ENCODE assay signal across 17 cellular contexts in the genomic region with DNA sequence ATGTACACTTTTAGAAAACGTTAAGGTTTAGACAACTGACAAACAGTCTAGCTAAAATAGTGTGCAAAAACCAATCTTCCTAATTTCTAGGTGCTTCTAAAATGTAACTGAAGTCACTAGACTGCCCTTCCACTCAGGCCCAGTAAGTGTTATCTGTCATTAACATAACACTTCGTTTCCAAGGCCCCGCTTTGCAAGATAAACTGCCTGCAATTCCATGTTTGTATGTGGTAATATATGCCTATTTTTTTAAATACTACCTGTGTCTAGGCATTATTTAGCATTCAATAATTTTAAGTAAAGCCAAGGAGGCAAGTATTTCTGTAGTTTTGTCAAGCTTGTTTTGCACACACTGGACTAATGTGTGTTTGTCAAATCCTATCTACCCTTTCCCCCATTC. TPM values are rescaled to one million over a fixed set of nuclear protein-coding genes. Genes with fewer than 3 reads are reported as not detected.
DNase-seq lines count a peak whose midpoint lies in the region; ATAC-seq and TF ChIP-seq lines count a peak whose summit lies in the region.
"Had no signal": no experiment of that assay in that cellular context is flagged by ENCODE, and none has a peak within 500 bp of the region (broad histone marks: within the 10 kb centered on the region; RNA-seq: fewer than 3 reads in every experiment).

No MANE protein-coding gene starts in this region.

- TF ChIP-seq CTCF in hepatocyte (IDR thresholded peaks at IDR 0.05; ENCODE audit: poor library complexity) (no peak), subcutaneous adipose tissue (IDR thresholded peaks at IDR 0.05; ENCODE audit: low read depth) (peak; percentile 29), upper lobe of left lung (IDR thresholded peaks at IDR 0.05) (no peak)

- TF ChIP-seq POLR2A in upper lobe of left lung (IDR thresholded peaks at IDR 0.05), result no peak

- H3K9ac ChIP-seq in SK-N-MC (ENCODE audit: insufficient read length), result peak overlapping the region; percentile 35

- peaks cover 46% of the 10 kb centered on the region for H3K4me1 Mint-ChIP-seq in activated CD8-positive, alpha-beta memory T cell treated with anti-CD3 and anti-CD28 coated beads, Interleukin-2, amount 10 ng/mL, durations not matched to agents 7 days and 5 days

- H3K27ac ChIP-seq in SK-N-MC, result 0 out of 2 replicates have a peak overlapping the region, but pooled peaks have one; percentile 8
- H3K27ac ChIP-seq in hepatocyte, result peak overlapping the region; percentile 44
- peak overlapping the region in 2 of 4 donors; percentile 39 to 98 for H3K27ac ChIP-seq in upper lobe of left lung
- H3K27ac ChIP-seq: breast epithelium had no signal

- peaks cover 49% of the 10 kb centered on the region for H4K20me1 ChIP-seq in hepatocyte (ENCODE audit: insufficient read depth, poor library complexity, severe bottlenecking)

- no peaks in the 10 kb centered on the region for H3K36me3 ChIP-seq in SK-N-MC (ENCODE audit: insufficient read depth, low read length)
- no peaks in the 10 kb centered on the region for H3K36me3 ChIP-seq in hepatocyte (replicated peaks; ENCODE audit: insufficient read depth, low read depth)
- no peaks in the 10 kb centered on the region for H3K36me3 ChIP-seq in upper lobe of left lung
- H3K36me3 ChIP-seq: breast epithelium had no signal

- H3K79me2 ChIP-seq in hepatocyte, result peaks cover 76% of the 10 kb centered on the region

- peaks cover 5% of the 10 kb centered on the region for H3K36me3 Mint-ChIP-seq in activated CD8-positive, alpha-beta memory T cell treated with anti-CD3 and anti-CD28 coated beads, Interleukin-2, amount 10 ng/mL, durations not matched to agents 7 days and 5 days

- CTCF ChIA-PET in activated CD8-positive, alpha-beta memory T cell treated with anti-CD3 and anti-CD28 coated beads, Interleukin-2, amount 10 ng/mL, durations not matched to agents 7 days and 5 days (lab: Charles Lee), result no interaction called here

- WGBS in hepatocyte (ENCODE audit: low lambda C conversion rate, missing lambda C conversion rate), result 33% methylated on average over 3 of the region's 3 CpGs
- 35 to 36% methylated on average over 3 of the region's 3 CpGs for WGBS in upper lobe of left lung, 2 donors

- no peaks in the 10 kb centered on the region for H3K27me3 Mint-ChIP-seq in activated CD8-positive, alpha-beta memory T cell treated with anti-CD3 and anti-CD28 coated beads, Interleukin-2, amount 10 ng/mL, durations not matched to agents 7 days and 5 days
- H3K27me3 Mint-ChIP-seq: IgD-negative memory B cell had no signal

- no peak for ATAC-seq in activated CD8-positive, alpha-beta memory T cell treated with anti-CD3 and anti-CD28 coated beads, Interleukin-2, amount 10 ng/mL, durations not matched to agents 7 days and 5 days
- ATAC-seq in GM21619 (IDR thresholded peaks at IDR 0.05; ENCODE audit: unreplicated experiment), result no peak
- no peak for ATAC-seq in upper lobe of left lung (ENCODE audit: low FRiP score in 2 of 2)

- H3K9me3 Mint-ChIP-seq in activated CD8-positive, alpha-beta memory T cell treated with anti-CD3 and anti-CD28 coated beads, Interleukin-2, amount 10 ng/mL, durations not matched to agents 7 days and 5 days (ENCODE audit: low read depth), result no peaks in the 10 kb centered on the region
- H3K9me3 Mint-ChIP-seq: IgD-negative memory B cell had no signal

- H3K9me2 ChIP-seq in hepatocyte (replicated peaks; ENCODE audit: insufficient read depth), result no peaks in the 10 kb centered on the region

- H3K9me3 ChIP-seq in SK-N-MC (ENCODE audit: low read depth, low read length) (no peaks in the 10 kb centered on the region), hepatocyte (ENCODE audit: low read depth) (no peaks in the 10 kb centered on the region), upper lobe of left lung (no peaks in the 10 kb centered on the region)
- H3K9me3 ChIP-seq: breast epithelium had no signal

- H3K4me2 ChIP-seq in hepatocyte, result peak overlapping the region; percentile 64

- TF ChIP-seq EP300 in upper lobe of left lung (IDR thresholded peaks at IDR 0.05), result no peak

- DNase-seq in activated CD8-positive, alpha-beta memory T cell treated with anti-CD3 and anti-CD28 coated beads, Interleukin-2, amount 10 ng/mL, durations not matched to agents 7 days and 5 days, result peak; percentile 9
- no peak for DNase-seq in activated CD8-positive, alpha-beta memory T cell treated with anti-CD3 and anti-CD28 coated beads, Interleukin-2, amount 50 U/mL, for 4 hours
- DNase-seq in SK-N-MC (ENCODE audit: low read depth, low spot score) (no peak), hepatocyte (ENCODE audit: low spot score) (no peak), MV-4-11 (lab: John Stamatoyannopoulos, UW) (no peak), upper lobe of left lung (no peak)
- DNase-seq: activated naive CD4-positive, alpha-beta T cell treated with Interleukin-2 at 50 U/mL for 16 hours; DMS153; kidney glomerular epithelial cell; NCI-H1436 treated with DMSO at 0.1 percent for 48 hours; NCI-H510A; T1000 had no signal

- no peaks in the 10 kb centered on the region for H3K27me3 ChIP-seq in hepatocyte
- no peaks in the 10 kb centered on the region for H3K27me3 ChIP-seq in upper lobe of left lung
- H3K27me3 ChIP-seq: breast epithelium had no signal

- H2AFZ ChIP-seq in hepatocyte, result no peak overlapping the region

- peaks cover 43% of the 10 kb centered on the region for H3K4me1 ChIP-seq in hepatocyte (ENCODE audit: insufficient read depth)
- H3K4me1 ChIP-seq in upper lobe of left lung, result peaks cover 54 to 77% (median 61%) of the 10 kb centered on the region in 4 donors

- no peak overlapping the region for H3K27ac Mint-ChIP-seq in activated CD8-positive, alpha-beta memory T cell treated with anti-CD3 and anti-CD28 coated beads, Interleukin-2, amount 10 ng/mL, durations not matched to agents 7 days and 5 days
- H3K27ac Mint-ChIP-seq: IgD-negative memory B cell had no signal

- H3K4me3 ChIP-seq in SK-N-MC, result peak overlapping the region; percentile 45
- H3K4me3 ChIP-seq in hepatocyte, result no peak overlapping the region
- H3K4me3 ChIP-seq in upper lobe of left lung, result no peak overlapping the region
- H3K4me3 ChIP-seq: breast epithelium, skin epidermis had no signal

- H3K4me3 Mint-ChIP-seq in activated CD8-positive, alpha-beta memory T cell treated with anti-CD3 and anti-CD28 coated beads, Interleukin-2, amount 10 ng/mL, durations not matched to agents 7 days and 5 days, result no peak overlapping the region

RNA-seq across cellular contexts. Expression of a gene that starts 3.2 kb away (rescaled TPM):
- 10 to 100 TPM; 33.4 to 40.4 TPM for total RNA-seq in activated CD8-positive, alpha-beta memory T cell treated with anti-CD3 and anti-CD28 coated beads, Interleukin-2, amount 10 ng/mL, durations not matched to agents 7 days and 5 days
- total RNA-seq in hepatocyte (37.0 and 46.9 TPM in 2 replicates), subcutaneous adipose tissue (10 to 100 TPM; 65.1 to 80.1 (median 77.2) TPM), upper lobe of left lung (100 to 1,000 TPM in 2 of 6 donors, 10 to 100 TPM in 4; 69.5 to 115 (median 86.3) TPM)
- 15.3 and 29.6 TPM in 2 replicates for polyA plus RNA-seq in hepatocyte

RNA-seq across cellular contexts. Expression of a gene that starts 33.5 kb away (rescaled TPM):
- total RNA-seq in activated CD8-positive, alpha-beta memory T cell treated with anti-CD3 and anti-CD28 coated beads, Interleukin-2, amount 10 ng/mL, durations not matched to agents 7 days and 5 days, result not detected
- total RNA-seq in hepatocyte (not detected in 2 replicates), subcutaneous adipose tissue (not detected), upper lobe of left lung (under 1 TPM in 2 of 6 donors, not detected in 4; 0.37 to 0.61 TPM)
- not detected in 2 replicates for polyA plus RNA-seq in hepatocyte
- polyA plus RNA-seq: IgD-negative memory B cell had no signal
